In the genomic region with DNA sequence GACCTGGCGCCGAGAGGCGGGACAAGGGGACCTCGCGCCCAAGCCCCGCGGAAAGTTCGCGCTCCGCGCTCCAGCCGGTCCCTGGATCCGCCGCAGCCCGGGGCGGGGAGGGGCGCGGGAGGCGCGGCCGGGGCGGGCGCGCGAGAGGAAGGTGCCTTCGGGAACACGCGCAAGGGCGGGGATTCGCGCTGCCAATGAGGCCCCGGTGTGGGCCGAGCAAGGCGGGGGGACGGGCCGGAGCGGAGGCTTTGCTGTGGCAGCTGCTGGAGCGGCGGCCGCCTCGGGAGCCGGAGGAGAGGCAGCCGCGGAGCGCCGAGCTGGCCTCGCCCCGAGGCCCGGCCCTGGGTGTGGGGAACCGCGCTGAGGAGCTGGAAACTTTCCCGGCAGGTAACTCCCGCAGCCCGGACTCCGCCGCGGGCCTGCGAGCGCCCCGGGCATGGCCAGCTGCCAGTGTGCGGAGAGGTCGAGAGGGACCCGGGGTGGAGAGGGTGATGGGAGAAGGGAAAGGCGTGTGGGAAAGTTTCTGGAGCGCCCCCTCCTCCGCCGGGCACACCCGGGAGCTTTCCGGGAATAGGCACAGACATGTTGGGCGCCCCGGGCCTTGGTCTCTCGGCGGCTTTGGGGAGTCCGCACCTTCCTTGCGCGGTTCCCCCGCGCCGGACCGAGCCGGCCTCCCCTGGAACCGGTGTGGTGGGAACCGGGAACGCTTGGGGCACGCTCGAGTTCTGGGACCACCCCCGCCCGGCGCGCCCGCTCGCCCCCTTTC, we compare ENCODE assay signal across 1 cellular context.
TF ChIP-seq lines count a peak whose summit lies in the region.

A gene (plus strand): TSS at position 245 of the 766 bp plus-strand sequence. CDS start 97,271 bp downstream, outside the sequence.

TF ChIP-seq in HepG2, 621 proteins besides CTCF, POLR2A, EP300 and RAD21 (continued from another document and continues in another):
- TF ChIP-seq, protein P1, sequence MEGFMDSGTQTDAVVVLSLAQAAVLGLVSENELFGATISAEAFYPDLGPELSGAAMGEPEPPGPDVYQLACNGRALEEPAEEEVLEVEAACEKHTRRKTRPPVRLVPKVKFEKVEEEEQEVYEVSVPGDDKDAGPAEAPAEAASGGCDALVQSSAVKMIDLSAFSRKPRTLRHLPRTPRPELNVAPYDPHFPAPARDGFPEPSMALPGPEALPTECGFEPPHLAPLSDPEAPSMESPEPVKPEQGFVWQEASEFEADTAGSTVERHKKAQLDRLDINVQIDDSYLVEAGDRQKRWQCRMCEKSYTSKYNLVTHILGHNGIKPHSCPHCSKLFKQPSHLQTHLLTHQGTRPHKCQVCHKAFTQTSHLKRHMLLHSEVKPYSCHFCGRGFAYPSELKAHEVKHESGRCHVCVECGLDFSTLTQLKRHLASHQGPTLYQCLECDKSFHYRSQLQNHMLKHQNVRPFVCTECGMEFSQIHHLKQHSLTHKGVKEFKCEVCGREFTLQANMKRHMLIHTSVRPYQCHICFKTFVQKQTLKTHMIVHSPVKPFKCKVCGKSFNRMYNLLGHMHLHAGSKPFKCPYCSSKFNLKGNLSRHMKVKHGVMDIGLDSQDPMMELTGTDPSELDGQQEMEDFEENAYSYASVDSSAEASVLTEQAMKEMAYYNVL (CRISPR knock-in tag; IDR thresholded peaks at IDR 0.05; ENCODE audit: borderline replicate concordance) = no peak
- TF ChIP-seq CEBPB (IDR thresholded peaks at IDR 0.05; ENCODE audit: borderline replicate concordance, low read depth, low read length) (no peak), RARG (CRISPR knock-in tag; IDR thresholded peaks at IDR 0.05; ENCODE audit: low read depth) (no peak), GZF1 (CRISPR knock-in tag; IDR thresholded peaks at IDR 0.05) (no peak), ZNF652 (CRISPR knock-in tag; IDR thresholded peaks at IDR 0.05; ENCODE audit: borderline replicate concordance, low read depth) (no peak), ZEB1 (IDR thresholded peaks at IDR 0.05; ENCODE audit: insufficient replicate concordance, low read depth) (no peak), KLF11 (CRISPR knock-in tag; IDR thresholded peaks at IDR 0.05) (no peak), MIER2 (CRISPR knock-in tag; IDR thresholded peaks at IDR 0.05) (no peak), ZMYM2 (CRISPR knock-in tag; IDR thresholded peaks at IDR 0.05) (no peak), HNRNPL (IDR thresholded peaks at IDR 0.05; ENCODE audit: low read depth, low read length) (no peak; the same call in 1 of the 2 replicates), ZNF567 (CRISPR knock-in tag; IDR thresholded peaks at IDR 0.05; ENCODE audit: borderline replicate concordance) (no peak), SRSF1 (optimal IDR thresholded peaks at IDR 0.05; ENCODE audit: low read depth, low read length) (peak; percentile 40), ZNF678 (CRISPR knock-in tag; IDR thresholded peaks at IDR 0.05) (no peak; the same call in 1 of the 2 replicates), HHEX (CRISPR knock-in tag; IDR thresholded peaks at IDR 0.05) (no peak), ZBTB7A (CRISPR knock-in tag; IDR thresholded peaks at IDR 0.05) (no peak), NPAS2 (CRISPR knock-in tag; IDR thresholded peaks at IDR 0.05; ENCODE audit: borderline replicate concordance) (no peak), ZNF44 (CRISPR knock-in tag; IDR thresholded peaks at IDR 0.05) (no peak), JDP2 (CRISPR knock-in tag; IDR thresholded peaks at IDR 0.05; ENCODE audit: borderline replicate concordance) (no peak), ZNF556 (CRISPR knock-in tag; IDR thresholded peaks at IDR 0.05; ENCODE audit: borderline replicate concordance) (peak; percentile 49; the same call in 1 of the 2 replicates), ZNF605 (CRISPR knock-in tag; IDR thresholded peaks at IDR 0.05) (peak; percentile 51; the same call in 1 of the 2 replicates), NFE2L2 (IDR thresholded peaks at IDR 0.05; ENCODE audit: low read length) (no peak), SALL1 (CRISPR knock-in tag; IDR thresholded peaks at IDR 0.05) (peak; percentile 48), ZNF549 (CRISPR knock-in tag; IDR thresholded peaks at IDR 0.05) (no peak), GABPB1 (CRISPR knock-in tag; IDR thresholded peaks at IDR 0.05) (peak; percentile 61; the same call in 1 of the 2 replicates), TBP (CRISPR knock-in tag; IDR thresholded peaks at IDR 0.05) (no peak), THYN1 (CRISPR knock-in tag; IDR thresholded peaks at IDR 0.05; ENCODE audit: borderline replicate concordance, low read depth) (no peak), HMG20B (CRISPR knock-in tag; conservative IDR thresholded peaks at IDR 0.05) (0 out of 2 replicates have a peak, but pooled peaks have one; percentile 42), ADNP (CRISPR knock-in tag; IDR thresholded peaks at IDR 0.05) (no peak), ZNF136 (CRISPR knock-in tag; IDR thresholded peaks at IDR 0.05; ENCODE audit: low read depth) (no peak), ZNF335 (CRISPR knock-in tag; IDR thresholded peaks at IDR 0.05) (no peak), REXO4 (CRISPR knock-in tag; IDR thresholded peaks at IDR 0.05; ENCODE audit: borderline replicate concordance) (no peak)
- TF ChIP-seq, protein P2, sequence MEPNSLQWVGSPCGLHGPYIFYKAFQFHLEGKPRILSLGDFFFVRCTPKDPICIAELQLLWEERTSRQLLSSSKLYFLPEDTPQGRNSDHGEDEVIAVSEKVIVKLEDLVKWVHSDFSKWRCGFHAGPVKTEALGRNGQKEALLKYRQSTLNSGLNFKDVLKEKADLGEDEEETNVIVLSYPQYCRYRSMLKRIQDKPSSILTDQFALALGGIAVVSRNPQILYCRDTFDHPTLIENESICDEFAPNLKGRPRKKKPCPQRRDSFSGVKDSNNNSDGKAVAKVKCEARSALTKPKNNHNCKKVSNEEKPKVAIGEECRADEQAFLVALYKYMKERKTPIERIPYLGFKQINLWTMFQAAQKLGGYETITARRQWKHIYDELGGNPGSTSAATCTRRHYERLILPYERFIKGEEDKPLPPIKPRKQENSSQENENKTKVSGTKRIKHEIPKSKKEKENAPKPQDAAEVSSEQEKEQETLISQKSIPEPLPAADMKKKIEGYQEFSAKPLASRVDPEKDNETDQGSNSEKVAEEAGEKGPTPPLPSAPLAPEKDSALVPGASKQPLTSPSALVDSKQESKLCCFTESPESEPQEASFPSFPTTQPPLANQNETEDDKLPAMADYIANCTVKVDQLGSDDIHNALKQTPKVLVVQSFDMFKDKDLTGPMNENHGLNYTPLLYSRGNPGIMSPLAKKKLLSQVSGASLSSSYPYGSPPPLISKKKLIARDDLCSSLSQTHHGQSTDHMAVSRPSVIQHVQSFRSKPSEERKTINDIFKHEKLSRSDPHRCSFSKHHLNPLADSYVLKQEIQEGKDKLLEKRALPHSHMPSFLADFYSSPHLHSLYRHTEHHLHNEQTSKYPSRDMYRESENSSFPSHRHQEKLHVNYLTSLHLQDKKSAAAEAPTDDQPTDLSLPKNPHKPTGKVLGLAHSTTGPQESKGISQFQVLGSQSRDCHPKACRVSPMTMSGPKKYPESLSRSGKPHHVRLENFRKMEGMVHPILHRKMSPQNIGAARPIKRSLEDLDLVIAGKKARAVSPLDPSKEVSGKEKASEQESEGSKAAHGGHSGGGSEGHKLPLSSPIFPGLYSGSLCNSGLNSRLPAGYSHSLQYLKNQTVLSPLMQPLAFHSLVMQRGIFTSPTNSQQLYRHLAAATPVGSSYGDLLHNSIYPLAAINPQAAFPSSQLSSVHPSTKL (CRISPR knock-in tag; IDR thresholded peaks at IDR 0.05) = no peak
- TF ChIP-seq, protein P3, sequence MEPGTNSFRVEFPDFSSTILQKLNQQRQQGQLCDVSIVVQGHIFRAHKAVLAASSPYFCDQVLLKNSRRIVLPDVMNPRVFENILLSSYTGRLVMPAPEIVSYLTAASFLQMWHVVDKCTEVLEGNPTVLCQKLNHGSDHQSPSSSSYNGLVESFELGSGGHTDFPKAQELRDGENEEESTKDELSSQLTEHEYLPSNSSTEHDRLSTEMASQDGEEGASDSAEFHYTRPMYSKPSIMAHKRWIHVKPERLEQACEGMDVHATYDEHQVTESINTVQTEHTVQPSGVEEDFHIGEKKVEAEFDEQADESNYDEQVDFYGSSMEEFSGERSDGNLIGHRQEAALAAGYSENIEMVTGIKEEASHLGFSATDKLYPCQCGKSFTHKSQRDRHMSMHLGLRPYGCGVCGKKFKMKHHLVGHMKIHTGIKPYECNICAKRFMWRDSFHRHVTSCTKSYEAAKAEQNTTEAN (CRISPR knock-in tag; conservative IDR thresholded peaks at IDR 0.05) = no peak
- TF ChIP-seq, protein P4, sequence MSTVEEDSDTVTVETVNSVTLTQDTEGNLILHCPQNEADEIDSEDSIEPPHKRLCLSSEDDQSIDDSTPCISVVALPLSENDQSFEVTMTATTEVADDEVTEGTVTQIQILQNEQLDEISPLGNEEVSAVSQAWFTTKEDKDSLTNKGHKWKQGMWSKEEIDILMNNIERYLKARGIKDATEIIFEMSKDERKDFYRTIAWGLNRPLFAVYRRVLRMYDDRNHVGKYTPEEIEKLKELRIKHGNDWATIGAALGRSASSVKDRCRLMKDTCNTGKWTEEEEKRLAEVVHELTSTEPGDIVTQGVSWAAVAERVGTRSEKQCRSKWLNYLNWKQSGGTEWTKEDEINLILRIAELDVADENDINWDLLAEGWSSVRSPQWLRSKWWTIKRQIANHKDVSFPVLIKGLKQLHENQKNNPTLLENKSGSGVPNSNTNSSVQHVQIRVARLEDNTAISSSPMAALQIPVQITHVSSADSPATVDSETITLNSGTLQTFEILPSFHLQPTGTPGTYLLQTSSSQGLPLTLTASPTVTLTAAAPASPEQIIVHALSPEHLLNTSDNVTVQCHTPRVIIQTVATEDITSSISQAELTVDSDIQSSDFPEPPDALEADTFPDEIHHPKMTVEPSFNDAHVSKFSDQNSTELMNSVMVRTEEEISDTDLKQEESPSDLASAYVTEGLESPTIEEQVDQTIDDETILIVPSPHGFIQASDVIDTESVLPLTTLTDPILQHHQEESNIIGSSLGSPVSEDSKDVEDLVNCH (CRISPR knock-in tag; IDR thresholded peaks at IDR 0.05) = no peak
- TF ChIP-seq, protein P5, sequence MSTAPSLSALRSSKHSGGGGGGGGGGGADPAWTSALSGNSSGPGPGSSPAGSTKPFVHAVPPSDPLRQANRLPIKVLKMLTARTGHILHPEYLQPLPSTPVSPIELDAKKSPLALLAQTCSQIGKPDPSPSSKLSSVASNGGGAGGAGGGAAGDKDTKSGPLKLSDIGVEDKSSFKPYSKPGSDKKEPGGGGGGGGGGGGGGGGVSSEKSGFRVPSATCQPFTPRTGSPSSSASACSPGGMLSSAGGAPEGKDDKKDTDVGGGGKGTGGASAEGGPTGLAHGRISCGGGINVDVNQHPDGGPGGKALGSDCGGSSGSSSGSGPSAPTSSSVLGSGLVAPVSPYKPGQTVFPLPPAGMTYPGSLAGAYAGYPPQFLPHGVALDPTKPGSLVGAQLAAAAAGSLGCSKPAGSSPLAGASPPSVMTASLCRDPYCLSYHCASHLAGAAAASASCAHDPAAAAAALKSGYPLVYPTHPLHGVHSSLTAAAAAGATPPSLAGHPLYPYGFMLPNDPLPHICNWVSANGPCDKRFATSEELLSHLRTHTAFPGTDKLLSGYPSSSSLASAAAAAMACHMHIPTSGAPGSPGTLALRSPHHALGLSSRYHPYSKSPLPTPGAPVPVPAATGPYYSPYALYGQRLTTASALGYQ (CRISPR knock-in tag; IDR thresholded peaks at IDR 0.05) = no peak
- TF ChIP-seq, protein P6, sequence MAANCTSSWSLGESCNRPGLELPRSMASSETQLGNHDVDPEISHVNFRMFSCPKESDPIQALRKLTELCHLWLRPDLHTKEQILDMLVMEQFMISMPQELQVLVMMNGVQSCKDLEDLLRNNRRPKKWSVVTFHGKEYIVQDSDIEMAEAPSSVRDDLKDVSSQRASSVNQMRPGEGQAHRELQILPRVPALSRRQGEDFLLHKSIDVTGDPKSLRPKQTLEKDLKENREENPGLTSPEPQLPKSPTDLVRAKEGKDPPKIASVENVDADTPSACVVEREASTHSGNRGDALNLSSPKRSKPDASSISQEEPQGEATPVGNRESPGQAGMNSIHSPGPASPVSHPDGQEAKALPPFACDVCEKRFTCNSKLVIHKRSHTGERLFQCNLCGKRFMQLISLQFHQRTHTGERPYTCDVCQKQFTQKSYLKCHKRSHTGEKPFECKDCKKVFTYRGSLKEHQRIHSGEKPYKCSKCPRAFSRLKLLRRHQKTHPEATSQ (CRISPR knock-in tag; IDR thresholded peaks at IDR 0.05; ENCODE audit: borderline replicate concordance) = no peak
- TF ChIP-seq, protein P7, sequence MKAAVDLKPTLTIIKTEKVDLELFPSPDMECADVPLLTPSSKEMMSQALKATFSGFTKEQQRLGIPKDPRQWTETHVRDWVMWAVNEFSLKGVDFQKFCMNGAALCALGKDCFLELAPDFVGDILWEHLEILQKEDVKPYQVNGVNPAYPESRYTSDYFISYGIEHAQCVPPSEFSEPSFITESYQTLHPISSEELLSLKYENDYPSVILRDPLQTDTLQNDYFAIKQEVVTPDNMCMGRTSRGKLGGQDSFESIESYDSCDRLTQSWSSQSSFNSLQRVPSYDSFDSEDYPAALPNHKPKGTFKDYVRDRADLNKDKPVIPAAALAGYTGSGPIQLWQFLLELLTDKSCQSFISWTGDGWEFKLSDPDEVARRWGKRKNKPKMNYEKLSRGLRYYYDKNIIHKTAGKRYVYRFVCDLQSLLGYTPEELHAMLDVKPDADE (CRISPR knock-in tag; IDR thresholded peaks at IDR 0.05) = no peak
- TF ChIP-seq, protein P8, sequence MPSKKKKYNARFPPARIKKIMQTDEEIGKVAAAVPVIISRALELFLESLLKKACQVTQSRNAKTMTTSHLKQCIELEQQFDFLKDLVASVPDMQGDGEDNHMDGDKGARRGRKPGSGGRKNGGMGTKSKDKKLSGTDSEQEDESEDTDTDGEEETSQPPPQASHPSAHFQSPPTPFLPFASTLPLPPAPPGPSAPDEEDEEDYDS (CRISPR knock-in tag; IDR thresholded peaks at IDR 0.05) = peak; percentile 39; the same call in 1 of the 2 replicates
- TF ChIP-seq, protein P9, sequence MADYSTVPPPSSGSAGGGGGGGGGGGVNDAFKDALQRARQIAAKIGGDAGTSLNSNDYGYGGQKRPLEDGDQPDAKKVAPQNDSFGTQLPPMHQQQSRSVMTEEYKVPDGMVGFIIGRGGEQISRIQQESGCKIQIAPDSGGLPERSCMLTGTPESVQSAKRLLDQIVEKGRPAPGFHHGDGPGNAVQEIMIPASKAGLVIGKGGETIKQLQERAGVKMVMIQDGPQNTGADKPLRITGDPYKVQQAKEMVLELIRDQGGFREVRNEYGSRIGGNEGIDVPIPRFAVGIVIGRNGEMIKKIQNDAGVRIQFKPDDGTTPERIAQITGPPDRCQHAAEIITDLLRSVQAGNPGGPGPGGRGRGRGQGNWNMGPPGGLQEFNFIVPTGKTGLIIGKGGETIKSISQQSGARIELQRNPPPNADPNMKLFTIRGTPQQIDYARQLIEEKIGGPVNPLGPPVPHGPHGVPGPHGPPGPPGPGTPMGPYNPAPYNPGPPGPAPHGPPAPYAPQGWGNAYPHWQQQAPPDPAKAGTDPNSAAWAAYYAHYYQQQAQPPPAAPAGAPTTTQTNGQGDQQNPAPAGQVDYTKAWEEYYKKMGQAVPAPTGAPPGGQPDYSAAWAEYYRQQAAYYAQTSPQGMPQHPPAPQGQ (CRISPR knock-in tag; IDR thresholded peaks at IDR 0.05; ENCODE audit: borderline replicate concordance) = no peak
- TF ChIP-seq, protein P10, sequence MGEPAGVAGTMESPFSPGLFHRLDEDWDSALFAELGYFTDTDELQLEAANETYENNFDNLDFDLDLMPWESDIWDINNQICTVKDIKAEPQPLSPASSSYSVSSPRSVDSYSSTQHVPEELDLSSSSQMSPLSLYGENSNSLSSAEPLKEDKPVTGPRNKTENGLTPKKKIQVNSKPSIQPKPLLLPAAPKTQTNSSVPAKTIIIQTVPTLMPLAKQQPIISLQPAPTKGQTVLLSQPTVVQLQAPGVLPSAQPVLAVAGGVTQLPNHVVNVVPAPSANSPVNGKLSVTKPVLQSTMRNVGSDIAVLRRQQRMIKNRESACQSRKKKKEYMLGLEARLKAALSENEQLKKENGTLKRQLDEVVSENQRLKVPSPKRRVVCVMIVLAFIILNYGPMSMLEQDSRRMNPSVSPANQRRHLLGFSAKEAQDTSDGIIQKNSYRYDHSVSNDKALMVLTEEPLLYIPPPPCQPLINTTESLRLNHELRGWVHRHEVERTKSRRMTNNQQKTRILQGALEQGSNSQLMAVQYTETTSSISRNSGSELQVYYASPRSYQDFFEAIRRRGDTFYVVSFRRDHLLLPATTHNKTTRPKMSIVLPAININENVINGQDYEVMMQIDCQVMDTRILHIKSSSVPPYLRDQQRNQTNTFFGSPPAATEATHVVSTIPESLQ (CRISPR knock-in tag; conservative IDR thresholded peaks at IDR 0.05) = no peak
